Comparison of ENCODE assay signal across 17 cellular contexts in genomic region chr17:68134046-68134637, GRCh38.
DNase-seq lines count a peak whose midpoint lies in the region; ATAC-seq and TF ChIP-seq lines count a peak whose summit lies in the region.
"Had no signal": no experiment of that assay in that cellular context is flagged by ENCODE, and none has a peak within 500 bp of the region (broad histone marks: within the 10 kb centered on the region; RNA-seq: fewer than 3 reads in every experiment).

No MANE protein-coding gene starts in this region.

- H3K4me3 ChIP-seq in heart right ventricle (no peak overlapping the region), aorta (ENCODE audit: low read length in 2 of 2) (no peak overlapping the region)
- H3K4me3 ChIP-seq: Peyer's patch had no signal

- H3K36me3 ChIP-seq in heart right ventricle (peaks cover 0 to 53% (median 8%) of the 10 kb centered on the region in 9 donors), aorta (ENCODE audit: control insufficient read depth in 1 of 2, insufficient read depth in 2 of 2, low read length in 1 of 2) (no peaks in the 10 kb centered on the region)

- DNase-seq in HuH-7.5 (ENCODE audit: low spot score) (peak; percentile 11), heart right ventricle (no peak), memory B cell (ENCODE audit: low spot score in 2 of 2) (no peak), aorta (peak in 1 of 2 donors; percentile 70), NCI-H82 treated with DMSO at 0.1 percent for 48 hours (lab: John Stamatoyannopoulos, UW; ENCODE audit: unreplicated experiment) (no peak), DMS 273 treated with DMSO at 0.1 percent for 48 hours (lab: John Stamatoyannopoulos, UW) (no peak)
- DNase-seq: CD4-positive, alpha-beta T cell; DMS53; NCI-H1092; NCI-H2081 treated with DMSO at 0.1 percent for 48 hours; NCI-H510A; NCI-H774; Peyer's patch; SHP77; SK-N-SH had no signal

- no peaks in the 10 kb centered on the region for H3K9me3 Mint-ChIP-seq in memory B cell
- H3K9me3 Mint-ChIP-seq: CD4-positive, alpha-beta T cell had no signal

- H3K4me1 ChIP-seq in heart right ventricle (peaks cover 0 to 20% (median 10%) of the 10 kb centered on the region in 9 donors), aorta (ENCODE audit: control insufficient read depth in 1 of 2, insufficient read depth in 2 of 2, low read length in 2 of 2) (no peaks in the 10 kb centered on the region)
- H3K4me1 ChIP-seq: Peyer's patch had no signal

- no peaks in the 10 kb centered on the region for H3K27me3 Mint-ChIP-seq in memory B cell
- H3K27me3 Mint-ChIP-seq: B cell; CD4-positive, alpha-beta T cell had no signal

- no peaks in the 10 kb centered on the region for H3K4me1 Mint-ChIP-seq in memory B cell
- H3K4me1 Mint-ChIP-seq: B cell had no signal

- peaks cover 8% of the 10 kb centered on the region for H3K36me3 Mint-ChIP-seq in memory B cell

- 88 to 90% methylated on average over 23 of the region's 23 CpGs for WGBS in heart right ventricle, 2 donors
- WGBS in aorta, 2 donors, result 89 to 90% methylated on average over 19 to 23 of the region's 23 CpGs

- H3K27ac Mint-ChIP-seq in memory B cell, result peak overlapping the region; percentile 28
- H3K27ac Mint-ChIP-seq: B cell; CD4-positive, alpha-beta T cell had no signal

- no peaks in the 10 kb centered on the region for H3K27me3 ChIP-seq in heart right ventricle
- no peaks in the 10 kb centered on the region for H3K27me3 ChIP-seq in aorta (ENCODE audit: control insufficient read depth in 1 of 2, insufficient read depth in 2 of 2, low read length in 1 of 2)
- H3K27me3 ChIP-seq: Peyer's patch had no signal

- intact Hi-C loops in heart right ventricle (cut with DNase I), result no loop called here
- intact Hi-C loops in aorta (cut with DNase I), result no loop called here

- H3K9me3 ChIP-seq in heart right ventricle, result no peaks in the 10 kb centered on the region
- no peaks in the 10 kb centered on the region for H3K9me3 ChIP-seq in aorta (ENCODE audit: control insufficient read depth, low read length)
- H3K9me3 ChIP-seq: Peyer's patch, SK-N-SH had no signal

- peak overlapping the region in 2 of 10 donors; percentile 49 to 66 for H3K27ac ChIP-seq in heart right ventricle
- H3K27ac ChIP-seq in aorta (ENCODE audit: low read depth in 1 of 2, low read length in 2 of 2), result no peak overlapping the region
- H3K27ac ChIP-seq: Peyer's patch had no signal

- TF ChIP-seq CTCF in heart right ventricle (IDR thresholded peaks at IDR 0.05), result no peak

- no peak overlapping the region for H3K4me3 Mint-ChIP-seq in memory B cell
- H3K4me3 Mint-ChIP-seq: B cell; CD4-positive, alpha-beta T cell had no signal

- ATAC-seq in heart right ventricle, result peak in 6 of 8 donors; percentile 9 to 74 (median 39)
- ATAC-seq in memory B cell (ENCODE audit: low read depth), result no peak
- ATAC-seq in aorta (ENCODE audit: low FRiP score), result peak; percentile 36
- ATAC-seq in HG03442 (IDR thresholded peaks at IDR 0.05; ENCODE audit: unreplicated experiment), result no peak

Comparison
In these comparisons a context has a peak if more than half of its experiments do, and no peak if none do; other contexts are left out.
1. ATAC-seq: peak in heart right ventricle (6 of 8) and aorta (single experiment); none in memory B cell (single experiment) and HG03442 (single experiment).